ENCODE assay signal across 16 cellular contexts in genomic region chr18:14747513-14748474, GRCh38. TPM values are rescaled to one million over a fixed set of nuclear protein-coding genes. Genes with fewer than 3 reads are reported as not detected.
DNase-seq lines count a peak whose midpoint lies in the region; ATAC-seq, FAIRE-seq and TF ChIP-seq lines count a peak whose summit lies in the region.
"Had no signal": no experiment of that assay in that cellular context is flagged by ENCODE, and none has a peak within 500 bp of the region (broad histone marks: within the 10 kb centered on the region; RNA-seq: fewer than 3 reads in every experiment).

Gene ANKRD30B, plus strand, starts transcription at chr18:14748172. Its CDS starts 248 bp downstream, at chr18:14748420.

- WGBS in upper lobe of left lung, 2 donors: 22 to 30% methylated on average over 13 to 52 of the region's 79 CpGs

- peaks cover 13% of the 10 kb centered on the region for H3K27me3 Mint-ChIP-seq in activated naive CD4-positive, alpha-beta T cell treated with anti-CD3 and anti-CD28 coated beads, Interleukin-2, amount 50 U/mL, for 24 hours
- peaks cover 6% of the 10 kb centered on the region for H3K27me3 Mint-ChIP-seq in astrocyte (ENCODE audit: low read depth, unreplicated experiment)

- H3K4me2 ChIP-seq in astrocyte (ENCODE audit: low read length): no peak within 1 kb of the TSS
- H3K4me2 ChIP-seq: BLaER1 had no signal

- H3K9ac ChIP-seq in astrocyte (ENCODE audit: low read length): no peak within 1 kb of the TSS
- H3K9ac ChIP-seq: BLaER1 had no signal

- H3K4me1 Mint-ChIP-seq in activated naive CD4-positive, alpha-beta T cell treated with anti-CD3 and anti-CD28 coated beads, Interleukin-2, amount 50 U/mL, for 24 hours: peaks cover 6% of the 10 kb centered on the region
- H3K4me1 Mint-ChIP-seq in astrocyte (ENCODE audit: low read depth, unreplicated experiment): no peaks in the 10 kb centered on the region

- peak within 1 kb of the TSS; percentile 73 for H3K4me3 Mint-ChIP-seq in activated naive CD4-positive, alpha-beta T cell treated with anti-CD3 and anti-CD28 coated beads, Interleukin-2, amount 50 U/mL, for 24 hours
- peak within 1 kb of the TSS; percentile 66 for H3K4me3 Mint-ChIP-seq in astrocyte (ENCODE audit: unreplicated experiment)

- H3K4me3 ChIP-seq in astrocyte (ENCODE audit: insufficient read depth, low read depth, low read length): no peak within 1 kb of the TSS
- H3K4me3 ChIP-seq in upper lobe of left lung: no peak within 1 kb of the TSS
- H3K4me3 ChIP-seq: BLaER1, body of pancreas, esophagus squamous epithelium had no signal

- no peaks in the 10 kb centered on the region for H3K79me2 ChIP-seq in astrocyte (ENCODE audit: insufficient read depth, low read length)

- intact Hi-C loops in left colon (cut with DNase I, micrococcal nuclease): no loop called here

- no peak for TF ChIP-seq EP300 in upper lobe of left lung (IDR thresholded peaks at IDR 0.05)

- peak; percentile 40 for ATAC-seq in left colon
- ATAC-seq in upper lobe of left lung (ENCODE audit: low FRiP score in 2 of 2): peak; percentile 23 to 72
- ATAC-seq in HG02884 (IDR thresholded peaks at IDR 0.05; ENCODE audit: unreplicated experiment): no peak
- no peak for ATAC-seq in GM18907 (IDR thresholded peaks at IDR 0.05; ENCODE audit: unreplicated experiment)
- ATAC-seq: body of pancreas, HCT116, left ventricle myocardium superior had no signal

- H2AFZ ChIP-seq in astrocyte (ENCODE audit: low read depth, low read length): no peak within 1 kb of the TSS

- TF ChIP-seq CTCF in astrocyte (IDR thresholded peaks at IDR 0.05; ENCODE audit: insufficient read depth, low read depth, low read length): no peak
- TF ChIP-seq CTCF in upper lobe of left lung (IDR thresholded peaks at IDR 0.05): no peak

- no peaks in the 10 kb centered on the region for H4K20me1 ChIP-seq in astrocyte (ENCODE audit: insufficient read depth, low read length)
- H4K20me1 ChIP-seq: BLaER1 had no signal

- H3K4me1 ChIP-seq in astrocyte (ENCODE audit: insufficient read depth, low read length) (no peaks in the 10 kb centered on the region), upper lobe of left lung (peaks cover 0 to 6% (median 0%) of the 10 kb centered on the region in 4 donors)
- H3K4me1 ChIP-seq: BLaER1, body of pancreas, esophagus squamous epithelium had no signal

- DNase-seq in activated naive CD4-positive, alpha-beta T cell (lab: John Stamatoyannopoulos, UW): no peak
- no peak for DNase-seq in astrocyte (ENCODE audit: low read depth)
- DNase-seq in left colon: no peak
- DNase-seq in upper lobe of left lung: peak in 1 of 2 donors; percentile 74
- no peak for DNase-seq in NCI-H2227 treated with DMSO at 0.1 percent for 48 hours (lab: John Stamatoyannopoulos, UW)
- DNase-seq: esophagus squamous epithelium, left ventricle myocardium superior, NCI-H526 treated with DMSO at 0.1 percent for 48 hours, SW 1271 had no signal

- no peaks in the 10 kb centered on the region for H3K36me3 Mint-ChIP-seq in activated naive CD4-positive, alpha-beta T cell treated with anti-CD3 and anti-CD28 coated beads, Interleukin-2, amount 50 U/mL, for 24 hours
- no peaks in the 10 kb centered on the region for H3K36me3 Mint-ChIP-seq in astrocyte (ENCODE audit: low read depth, unreplicated experiment)

- H3K36me3 ChIP-seq in astrocyte (ENCODE audit: insufficient read depth, low read length) (no peaks in the 10 kb centered on the region), upper lobe of left lung (no peaks in the 10 kb centered on the region)
- H3K36me3 ChIP-seq: BLaER1, esophagus squamous epithelium had no signal

- no peak within 1 kb of the TSS for H3K27ac ChIP-seq in astrocyte (ENCODE audit: low read depth, low read length)
- no peak within 1 kb of the TSS for H3K27ac ChIP-seq in upper lobe of left lung
- H3K27ac ChIP-seq: BLaER1, esophagus squamous epithelium had no signal

- FAIRE-seq in astrocyte (lab: Jason Lieb, UNC): no peak

- H3K27ac Mint-ChIP-seq in activated naive CD4-positive, alpha-beta T cell treated with anti-CD3 and anti-CD28 coated beads, Interleukin-2, amount 50 U/mL, for 24 hours: no peak within 1 kb of the TSS
- no peak within 1 kb of the TSS for H3K27ac Mint-ChIP-seq in astrocyte (ENCODE audit: unreplicated experiment)

- H3K9me3 ChIP-seq in astrocyte (ENCODE audit: insufficient read depth, low read depth, low read length) (no peaks in the 10 kb centered on the region), upper lobe of left lung (peaks cover 0 to 3% (median 0%) of the 10 kb centered on the region in 4 donors)
- H3K9me3 ChIP-seq: body of pancreas had no signal

- no peak for TF ChIP-seq POLR2A in upper lobe of left lung (IDR thresholded peaks at IDR 0.05)

- H3K9me3 Mint-ChIP-seq in activated naive CD4-positive, alpha-beta T cell treated with anti-CD3 and anti-CD28 coated beads, Interleukin-2, amount 50 U/mL, for 24 hours: no peaks in the 10 kb centered on the region
- no peaks in the 10 kb centered on the region for H3K9me3 Mint-ChIP-seq in astrocyte (ENCODE audit: unreplicated experiment)

- H3K27me3 ChIP-seq in astrocyte (ENCODE audit: insufficient read depth, low read length) (no peaks in the 10 kb centered on the region), upper lobe of left lung (no peaks in the 10 kb centered on the region)
- H3K27me3 ChIP-seq: BLaER1, body of pancreas had no signal

RNA-seq across cellular contexts. Expression of gene ANKRD30B, which starts in this region (rescaled TPM):
- total RNA-seq in astrocyte: not detected in 2 replicates
- under 1 TPM in 1 of 2 donors, not detected in 1; 0.24 TPM for total RNA-seq in left colon
- total RNA-seq in upper lobe of left lung: not detected
- total RNA-seq: esophagus squamous epithelium, left ventricle myocardium superior, renal cortical epithelial cell had no signal

Comparison
In these comparisons a context has a peak if more than half of its experiments do, and no peak if none do; other contexts are left out.
1. Peak in ATAC-seq in left colon; RNA of the gene not detected or under 1 TPM.
2. Peak in ATAC-seq in upper lobe of left lung; RNA of the gene not detected or under 1 TPM.